In genomic region chr5:74476197-74477081, GRCh38 we compare ENCODE assay signal across 16 cellular contexts.
"Had no signal": no experiment of that assay in that cellular context is flagged by ENCODE, and none has a peak within 500 bp of the region (broad histone marks: within the 10 kb centered on the region; RNA-seq: fewer than 3 reads in every experiment).

No MANE protein-coding gene starts in this region.

- H3K27ac ChIP-seq: gastrocnemius medialis, psoas muscle, sigmoid colon had no signal

- H3K4me1 ChIP-seq: gastrocnemius medialis, psoas muscle, sigmoid colon had no signal

- H3K4me3 Mint-ChIP-seq: activated CD4-positive, alpha-beta T cell treated with anti-CD3 and anti-CD28 coated beads for 36 hours; activated CD8-positive, alpha-beta T cell treated with anti-CD3 and anti-CD28 coated beads, Interleukin-2, amount 10 ng/mL, durations not matched to agents 7 days and 5 days; activated naive CD4-positive, alpha-beta T cell treated with anti-CD3 and anti-CD28 coated beads, Interleukin-2, amount 10 ng/mL, durations not matched to agents 7 days and 5 days; stimulated activated naive B cell treated with anti-CD40 and anti-IgM and Interleukin-4, amounts not matched to agents 10 μg/mL and 1 μg/mL and 100 μg/mL, for 72 hours had no signal

- H3K4me1 Mint-ChIP-seq: activated CD4-positive, alpha-beta T cell treated with anti-CD3 and anti-CD28 coated beads for 36 hours; activated naive CD4-positive, alpha-beta T cell treated with anti-CD3 and anti-CD28 coated beads, Interleukin-2, amount 10 ng/mL, durations not matched to agents 7 days and 5 days had no signal

- H3K36me3 ChIP-seq: gastrocnemius medialis, sigmoid colon had no signal

- DNase-seq: activated CD4-positive, alpha-beta T cell treated with anti-CD3 and anti-CD28 coated beads for 36 hours; activated CD8-positive, alpha-beta T cell treated with anti-CD3 and anti-CD28 coated beads, Interleukin-2, amount 10 ng/mL, durations not matched to agents 7 days and 5 days; activated naive CD4-positive, alpha-beta T cell treated with anti-CD3 and anti-CD28 coated beads, Interleukin-2, amount 10 ng/mL, durations not matched to agents 7 days and 5 days; central memory CD4-positive, alpha-beta T cell; cortex of kidney; effector memory CD4-positive, alpha-beta T cell; gastrocnemius medialis; hippocampal formation; occipital lobe; psoas muscle; sigmoid colon; stimulated activated CD4-positive, alpha-beta T cell treated with anti-CD3 and anti-CD28 coated beads, Interleukin-2, amount 100 ng/mL, for 24 hours; stimulated activated naive B cell treated with anti-CD40 and anti-IgM and Interleukin-4, amounts not matched to agents 10 μg/mL and 1 μg/mL and 100 μg/mL, for 72 hours; substantia nigra; T-helper 9 cell; trophoblast cell had no signal

- H3K36me3 Mint-ChIP-seq: activated naive CD4-positive, alpha-beta T cell treated with anti-CD3 and anti-CD28 coated beads, Interleukin-2, amount 10 ng/mL, durations not matched to agents 7 days and 5 days; stimulated activated naive B cell treated with anti-CD40 and anti-IgM and Interleukin-4, amounts not matched to agents 10 μg/mL and 1 μg/mL and 100 μg/mL, for 72 hours had no signal

- ATAC-seq: activated CD4-positive, alpha-beta T cell treated with anti-CD3 and anti-CD28 coated beads for 36 hours; activated CD8-positive, alpha-beta T cell treated with anti-CD3 and anti-CD28 coated beads, Interleukin-2, amount 10 ng/mL, durations not matched to agents 7 days and 5 days; gastrocnemius medialis; psoas muscle; stimulated activated naive B cell treated with anti-CD40 and anti-IgM and Interleukin-4, amounts not matched to agents 10 μg/mL and 1 μg/mL and 100 μg/mL, for 72 hours had no signal

- H3K9me3 ChIP-seq: gastrocnemius medialis, psoas muscle, sigmoid colon had no signal

- H3K27me3 ChIP-seq: gastrocnemius medialis, sigmoid colon had no signal

- H3K27ac Mint-ChIP-seq: activated CD4-positive, alpha-beta T cell treated with anti-CD3 and anti-CD28 coated beads for 36 hours; activated CD8-positive, alpha-beta T cell treated with anti-CD3 and anti-CD28 coated beads, Interleukin-2, amount 10 ng/mL, durations not matched to agents 7 days and 5 days; activated naive CD4-positive, alpha-beta T cell treated with anti-CD3 and anti-CD28 coated beads, Interleukin-2, amount 10 ng/mL, durations not matched to agents 7 days and 5 days; stimulated activated naive B cell treated with anti-CD40 and anti-IgM and Interleukin-4, amounts not matched to agents 10 μg/mL and 1 μg/mL and 100 μg/mL, for 72 hours had no signal

- H3K9me3 Mint-ChIP-seq: activated naive CD4-positive, alpha-beta T cell treated with anti-CD3 and anti-CD28 coated beads, Interleukin-2, amount 10 ng/mL, durations not matched to agents 7 days and 5 days; stimulated activated naive B cell treated with anti-CD40 and anti-IgM and Interleukin-4, amounts not matched to agents 10 μg/mL and 1 μg/mL and 100 μg/mL, for 72 hours had no signal

- H3K4me3 ChIP-seq: gastrocnemius medialis, psoas muscle, sigmoid colon had no signal
